In genomic region chr5:143488372-143488771, GRCh38 we compare ENCODE assay signal across 28 cellular contexts.
"Had no signal": no experiment of that assay in that cellular context is flagged by ENCODE, and none has a peak within 500 bp of the region (broad histone marks: within the 10 kb centered on the region; RNA-seq: fewer than 3 reads in every experiment).

No MANE protein-coding gene starts in this region.

- H3K4me3 ChIP-seq: ascending aorta, breast epithelium, SJCRH30, SK-N-MC had no signal

- ATAC-seq: activated CD8-positive, alpha-beta T cell treated with anti-CD3 and anti-CD28 coated beads for 36 hours; activated T-cell treated with anti-CD3 and anti-CD28 coated beads, Interleukin-2, amount 50 U/mL, for 72 hours; activated T-helper 17 cell treated with anti-CD3 and anti-CD28 coated beads, Interleukin-2, amount 50 U/mL, for 72 hours; Panc1 had no signal

- H3K27ac ChIP-seq: ascending aorta, breast epithelium, SJCRH30, SK-N-MC had no signal

- H3K36me3 ChIP-seq: ascending aorta, breast epithelium, SJCRH30 had no signal

- H3K4me1 ChIP-seq: ascending aorta, breast epithelium, SJCRH30 had no signal

- H3K9me3 ChIP-seq: ascending aorta, breast epithelium, SJCRH30 had no signal

- DNase-seq: activated CD4-positive, alpha-beta T cell treated with anti-CD3 and anti-CD28 coated beads, Interleukin-2, amount 10 ng/mL, durations not matched to agents 24 days and 14 days; activated CD4-positive, alpha-beta T cell treated with anti-CD3 and anti-CD28 coated beads, Interleukin-2, amount 50 U/mL, for 4 hours; activated CD8-positive, alpha-beta T cell treated with anti-CD3 and anti-CD28 coated beads for 36 hours; activated effector memory CD4-positive, alpha-beta T cell treated with anti-CD3 and anti-CD28 coated beads, Interleukin-2, amount 50 U/mL, for 16 hours; activated naive CD4-positive, alpha-beta T cell; activated naive CD4-positive, alpha-beta T cell treated with anti-CD3 and anti-CD28 coated beads, Interleukin-2, amount 50 U/mL, for 16 hours; activated naive CD8-positive, alpha-beta T cell treated with anti-CD3 and anti-CD28 coated beads for 36 hours; activated T-cell treated with anti-CD3 and anti-CD28 coated beads, Interleukin-2, amount 50 U/mL, for 1 hour; activated T-cell treated with anti-CD3 and anti-CD28 coated beads, Interleukin-2, amount 50 U/mL, for 72 hours; amygdala; Karpas-422; KBM-7; NCI-H1048; NCI-H1105 treated with DMSO at 0.1 percent for 48 hours; NCI-H1436; NCI-H187; NCI-H2029 treated with DMSO at 0.1 percent for 48 hours; NCI-H2107; NCI-H226; NCI-H524 treated with DMSO at 0.1 percent for 48 hours; SHP77; SJCRH30; T1000 had no signal

- H3K27me3 ChIP-seq: ascending aorta, breast epithelium had no signal
